Comparison of ENCODE assay signal across 19 cellular contexts in genomic region chrX:10041383-10041782, GRCh38.
A peak's percentile ranks its signal among the peaks of the same experiment; 100 is the strongest.
DNase-seq lines count a peak whose midpoint lies in the region; ATAC-seq, FAIRE-seq and TF ChIP-seq lines count a peak whose summit lies in the region.
"Had no signal": no experiment of that assay in that cellular context is flagged by ENCODE, and none has a peak within 500 bp of the region (broad histone marks: within the 10 kb centered on the region; RNA-seq: fewer than 3 reads in every experiment).

No MANE protein-coding gene starts in this region.

- CTCF ChIA-PET in A549 (lab: Yijun Ruan, JAX): interaction anchor here (0.7 to 3.2 kb wide), 5 partner anchors 10 to 78 kb away, joined by 3 to 24 read pairs (median 6); no protein-coding TSS in a partner anchor
- CTCF ChIA-PET in activated CD4-positive, alpha-beta T cell treated with anti-CD3 and anti-CD28 coated beads for 36 hours (lab: Charles Lee): interaction anchor here (0.6 to 1.4 kb wide), 3 partner anchors 79 to 1096 kb away, joined by 3 to 6 read pairs (median 3); no protein-coding TSS in a partner anchor

- H3K4me1 ChIP-seq in A549 (peaks cover 68% of the 10 kb centered on the region), astrocyte (ENCODE audit: insufficient read depth, low read length) (peaks cover 5% of the 10 kb centered on the region)

- ATAC-seq in A549 (peak in 1 of 2 experiments; percentile 71; a peak in 4 of 6 replicates), HG03520 (IDR thresholded peaks at IDR 0.05; ENCODE audit: unreplicated experiment) (no peak)
- ATAC-seq in activated CD4-positive, alpha-beta T cell treated with anti-CD3 and anti-CD28 coated beads for 36 hours: no peak
- ATAC-seq: activated T-helper 17 cell treated with anti-CD3 and anti-CD28 coated beads, Interleukin-2, amount 50 U/mL, for 72 hours; left colon; stimulated activated memory B cell treated with anti-CD40 and anti-IgM and Interleukin-4, amounts not matched to agents 10 μg/mL and 1 μg/mL and 100 μg/mL, for 72 hours had no signal

- no peak overlapping the region for H3K4me3 ChIP-seq in A549
- no peak overlapping the region for H3K4me3 ChIP-seq in astrocyte (ENCODE audit: insufficient read depth, low read depth, low read length)
- H3K4me3 ChIP-seq: upper lobe of left lung had no signal

- 0 out of 3 replicates have a peak, but pooled peaks cover 3% of the 10 kb centered on the region for H3K9me3 ChIP-seq in A549
- H3K9me3 ChIP-seq in astrocyte (ENCODE audit: insufficient read depth, low read depth, low read length): no peaks in the 10 kb centered on the region
- H3K9me3 ChIP-seq: upper lobe of left lung had no signal

- H3K27me3 ChIP-seq in astrocyte (ENCODE audit: insufficient read depth, low read length): no peaks in the 10 kb centered on the region
- H3K27me3 ChIP-seq: upper lobe of left lung had no signal

- H3K27ac ChIP-seq in A549: peak overlapping the region; percentile 87 to 91
- no peak overlapping the region for H3K27ac ChIP-seq in astrocyte (ENCODE audit: low read depth, low read length)
- H3K27ac ChIP-seq: parathyroid adenoma, RWPE1, upper lobe of left lung had no signal

- H2AFZ ChIP-seq in astrocyte (ENCODE audit: low read depth, low read length): no peak overlapping the region
- H2AFZ ChIP-seq: parathyroid adenoma had no signal

- FAIRE-seq in A549 (lab: Jason Lieb, UNC) (peak; percentile 83), astrocyte (lab: Jason Lieb, UNC) (no peak)
- FAIRE-seq: small intestine had no signal

- H3K36me3 ChIP-seq in astrocyte (ENCODE audit: insufficient read depth, low read length): no peaks in the 10 kb centered on the region
- H3K36me3 ChIP-seq: upper lobe of left lung had no signal

- no peaks in the 10 kb centered on the region for H3K9me3 Mint-ChIP-seq in astrocyte (ENCODE audit: unreplicated experiment)
- peaks cover 12% of the 10 kb centered on the region for H3K9me3 Mint-ChIP-seq in mesothelial cell of epicardium
- H3K9me3 Mint-ChIP-seq in activated CD4-positive, alpha-beta T cell treated with anti-CD3 and anti-CD28 coated beads for 36 hours (ENCODE audit: low read depth): no peaks in the 10 kb centered on the region
- H3K9me3 Mint-ChIP-seq: activated T-helper 17 cell treated with anti-CD3 and anti-CD28 coated beads, Interleukin-2, amount 50 U/mL, for 72 hours; stimulated activated memory B cell treated with anti-CD40 and anti-IgM and Interleukin-4, amounts not matched to agents 10 μg/mL and 1 μg/mL and 100 μg/mL, for 72 hours had no signal

- peaks cover 11% of the 10 kb centered on the region for H3K4me1 Mint-ChIP-seq in astrocyte (ENCODE audit: low read depth, unreplicated experiment)
- peaks cover 6% of the 10 kb centered on the region for H3K4me1 Mint-ChIP-seq in mesothelial cell of epicardium
- peaks cover 7% of the 10 kb centered on the region for H3K4me1 Mint-ChIP-seq in activated CD4-positive, alpha-beta T cell treated with anti-CD3 and anti-CD28 coated beads for 36 hours

- H3K27ac Mint-ChIP-seq in astrocyte (ENCODE audit: unreplicated experiment): no peak overlapping the region
- no peak overlapping the region for H3K27ac Mint-ChIP-seq in mesothelial cell of epicardium
- H3K27ac Mint-ChIP-seq in activated CD4-positive, alpha-beta T cell treated with anti-CD3 and anti-CD28 coated beads for 36 hours: no peak overlapping the region
- H3K27ac Mint-ChIP-seq: activated T-helper 17 cell treated with anti-CD3 and anti-CD28 coated beads, Interleukin-2, amount 50 U/mL, for 72 hours; stimulated activated memory B cell treated with anti-CD40 and anti-IgM and Interleukin-4, amounts not matched to agents 10 μg/mL and 1 μg/mL and 100 μg/mL, for 72 hours had no signal

- no peak overlapping the region for H3K9ac ChIP-seq in astrocyte (ENCODE audit: low read length)
- H3K9ac ChIP-seq: parathyroid adenoma had no signal

- TF ChIP-seq CTCF in A549 (IDR thresholded peaks at IDR 0.05) (no peak), astrocyte (IDR thresholded peaks at IDR 0.05; ENCODE audit: insufficient read depth, low read depth, low read length) (no peak), mesothelial cell of epicardium (IDR thresholded peaks at IDR 0.05; ENCODE audit: unreplicated experiment) (no peak)

- DNase-seq in A549 (ENCODE audit: low read depth in 1 of 2, low spot score in 1 of 2) (peak in 1 of 2 experiments; percentile 74), H4 (ENCODE audit: low spot score) (peak; percentile 76), astrocyte (ENCODE audit: low read depth) (peak; percentile 73), kidney glomerular epithelial cell (lab: John Stamatoyannopoulos, UW) (peak; percentile 43), DMS114 treated with DMSO at 0.1 percent for 48 hours (lab: John Stamatoyannopoulos, UW; ENCODE audit: unreplicated experiment) (no peak), mesothelial cell of epicardium (ENCODE audit: low spot score in 2 of 2, unreplicated experiment in 2 of 2) (no peak)
- no peak for DNase-seq in activated CD4-positive, alpha-beta T cell treated with anti-CD3 and anti-CD28 coated beads for 36 hours
- DNase-seq: activated CD8-positive, alpha-beta memory T cell treated with anti-CD3 and anti-CD28 coated beads for 24 hours; head of caudate nucleus; left colon; MV-4-11; small intestine; T-helper 1 cell; upper lobe of left lung had no signal

- H3K79me2 ChIP-seq in astrocyte (ENCODE audit: insufficient read depth, low read length): peaks cover 15% of the 10 kb centered on the region
- H3K79me2 ChIP-seq: parathyroid adenoma had no signal

- peak; percentile 18 to 79; a peak in 3 of 5 replicates for TF ChIP-seq EP300 in A549 (IDR thresholded peaks at IDR 0.05)

- WGBS in A549 (ENCODE audit: missing lambda C conversion rate): 16% methylated on average over 4 of the region's 4 CpGs

- H4K20me1 ChIP-seq in astrocyte (ENCODE audit: insufficient read depth, low read length): peaks cover 23% of the 10 kb centered on the region

- POLR2A ChIA-PET in A549 (lab: Yijun Ruan, JAX): no interaction called here
- POLR2A ChIA-PET in activated CD4-positive, alpha-beta T cell treated with anti-CD3 and anti-CD28 coated beads for 36 hours (lab: Charles Lee): no interaction called here

- H3K27me3 Mint-ChIP-seq in astrocyte (ENCODE audit: low read depth, unreplicated experiment): no peaks in the 10 kb centered on the region
- no peaks in the 10 kb centered on the region for H3K27me3 Mint-ChIP-seq in mesothelial cell of epicardium (ENCODE audit: low read depth)
- H3K27me3 Mint-ChIP-seq in activated CD4-positive, alpha-beta T cell treated with anti-CD3 and anti-CD28 coated beads for 36 hours: no peaks in the 10 kb centered on the region
- H3K27me3 Mint-ChIP-seq: activated T-helper 17 cell treated with anti-CD3 and anti-CD28 coated beads, Interleukin-2, amount 50 U/mL, for 72 hours; stimulated activated memory B cell treated with anti-CD40 and anti-IgM and Interleukin-4, amounts not matched to agents 10 μg/mL and 1 μg/mL and 100 μg/mL, for 72 hours had no signal

- H3K36me3 Mint-ChIP-seq in astrocyte (ENCODE audit: low read depth, unreplicated experiment) (peaks cover 2% of the 10 kb centered on the region), mesothelial cell of epicardium (peaks cover 2% of the 10 kb centered on the region)
- no peaks in the 10 kb centered on the region for H3K36me3 Mint-ChIP-seq in activated CD4-positive, alpha-beta T cell treated with anti-CD3 and anti-CD28 coated beads for 36 hours (ENCODE audit: low read depth)

- TF ChIP-seq RAD21 in A549 (conservative IDR thresholded peaks at IDR 0.05 in 1 of 2, IDR thresholded peaks at IDR 0.05 in 1 of 2): no peak

- intact Hi-C loops in activated CD4-positive, alpha-beta T cell treated with anti-CD3 and anti-CD28 coated beads for 36 hours (cut with DNase I, micrococcal nuclease): no loop called here

- no peak for TF ChIP-seq POLR2A in A549 (IDR thresholded peaks at IDR 0.05; ENCODE audit: low read length)

- H3K4me2 ChIP-seq in A549 (peak overlapping the region; percentile 74), astrocyte (ENCODE audit: low read length) (no peak overlapping the region)

- H3K4me3 Mint-ChIP-seq in astrocyte (ENCODE audit: unreplicated experiment): no peak overlapping the region
- no peak overlapping the region for H3K4me3 Mint-ChIP-seq in mesothelial cell of epicardium
- no peak overlapping the region for H3K4me3 Mint-ChIP-seq in activated CD4-positive, alpha-beta T cell treated with anti-CD3 and anti-CD28 coated beads for 36 hours
- H3K4me3 Mint-ChIP-seq: activated T-helper 17 cell treated with anti-CD3 and anti-CD28 coated beads, Interleukin-2, amount 50 U/mL, for 72 hours; stimulated activated memory B cell treated with anti-CD40 and anti-IgM and Interleukin-4, amounts not matched to agents 10 μg/mL and 1 μg/mL and 100 μg/mL, for 72 hours had no signal

TF ChIP-seq in A549, 52 proteins besides CTCF, POLR2A, EP300 and RAD21:
- TF ChIP-seq GATA3 (IDR thresholded peaks at IDR 0.05; ENCODE audit: borderline replicate concordance) (peak; percentile 65), JUN (IDR thresholded peaks at IDR 0.05) (peak in 1 of 2 experiments; percentile 38; a peak in 1 of 5 replicates), SREBF2 (IDR thresholded peaks at IDR 0.05) (no peak)

Comparison
In these comparisons a context has a peak if more than half of its experiments do, and no peak if none do; other contexts are left out.
1. DNase-seq: peak in H4 (single experiment), astrocyte (single experiment) and kidney glomerular epithelial cell (single experiment); none in DMS114 treated with DMSO at 0.1 percent for 48 hours (single experiment), mesothelial cell of epicardium (0 of 2) and activated CD4-positive, alpha-beta T cell treated with anti-CD3 and anti-CD28 coated beads for 36 hours (single experiment).